8 cellular contexts compared by ENCODE assay signal in genomic region chr11:20388096-20389055, GRCh38. TPM values are rescaled to one million over a fixed set of nuclear protein-coding genes. Genes with fewer than 3 reads are reported as not detected.
DNase-seq lines count a peak whose midpoint lies in the region; ATAC-seq, FAIRE-seq and TF ChIP-seq lines count a peak whose summit lies in the region.

No MANE protein-coding gene starts in this region.

- peak overlapping the region; percentile 73 for H3K27ac ChIP-seq in CD4-positive, alpha-beta memory T cell (ENCODE audit: low read depth, low read length)
- H3K27ac ChIP-seq in endodermal cell (ENCODE audit: low read depth, low read length), result peak overlapping the region; percentile 67

- FAIRE-seq in D721Med (lab: Jason Lieb, UNC), result no peak

- peak overlapping the region; percentile 79 for H3K9ac ChIP-seq in endodermal cell (ENCODE audit: extremely low read depth, low read length, poor library complexity, severe bottlenecking)

- peak overlapping the region; percentile 63 to 88 for H3K4me3 ChIP-seq in CD4-positive, alpha-beta memory T cell (ENCODE audit: low read length in 2 of 2)
- peak overlapping the region; percentile 89 for H3K4me3 ChIP-seq in endodermal cell (ENCODE audit: low read length)

- peak in 3 of 5 donors; percentile 15 to 38 (median 26) for DNase-seq in CD4-positive, alpha-beta memory T cell
- DNase-seq in T-cell (peak in 3 of 34 experiments; percentile 11 to 16 (median 12)), endodermal cell (no peak), natural killer cell (no peak), D721Med (ENCODE audit: insufficient read length, low spot score) (no peak), mucosa of gallbladder (ENCODE audit: low spot score) (no peak)

- peak overlapping the region; percentile 91 to 100 (median 98) for H3K27ac Mint-ChIP-seq in CD4-positive, alpha-beta memory T cell
- H3K27ac Mint-ChIP-seq in T-cell (peak overlapping the region; percentile 99), endodermal cell (peak overlapping the region; percentile 95), natural killer cell (peak overlapping the region; percentile 98 to 99)

- ATAC-seq in GM19023 (IDR thresholded peaks at IDR 0.05; ENCODE audit: unreplicated experiment), result peak; percentile 30
- peak; percentile 16 for ATAC-seq in HG03432 (IDR thresholded peaks at IDR 0.05; ENCODE audit: unreplicated experiment)
- peak in 2 of 4 experiments; percentile 1 to 3 for ATAC-seq in T-cell (replicated peaks in 1 of 4)
- no peak for ATAC-seq in natural killer cell

- POLR2A ChIA-PET in CD4-positive, alpha-beta memory T cell (lab: Charles Lee; ENCODE audit: partially characterized antibody), result interaction anchor here (1.1 to 1.5 kb wide), 5 partner anchors 9 to 28 kb away, joined by 3 to 7 read pairs (median 5); no protein-coding TSS in a partner anchor
- POLR2A ChIA-PET in T-cell (lab: Charles Lee), result no interaction called here

- peaks cover 16 to 36% (median 25%) of the 10 kb centered on the region in 4 donors for H3K4me1 Mint-ChIP-seq in CD4-positive, alpha-beta memory T cell
- H3K4me1 Mint-ChIP-seq in T-cell, result peaks cover 30 to 42% (median 33%) of the 10 kb centered on the region in 3 donors
- H3K4me1 Mint-ChIP-seq in endodermal cell, result peaks cover 10% of the 10 kb centered on the region
- peaks cover 20 to 23% of the 10 kb centered on the region in 2 donors for H3K4me1 Mint-ChIP-seq in natural killer cell

- no peaks in the 10 kb centered on the region for H3K9me3 ChIP-seq in CD4-positive, alpha-beta memory T cell (ENCODE audit: control insufficient read depth in 1 of 2, low read length in 2 of 2)
- no peaks in the 10 kb centered on the region for H3K9me3 ChIP-seq in endodermal cell (ENCODE audit: control insufficient read depth, low read length)

- peak overlapping the region; percentile 92 to 99 (median 98) for H3K4me3 Mint-ChIP-seq in CD4-positive, alpha-beta memory T cell
- H3K4me3 Mint-ChIP-seq in T-cell, result peak overlapping the region; percentile 96 to 97 (median 97)
- peak overlapping the region; percentile 94 for H3K4me3 Mint-ChIP-seq in endodermal cell
- H3K4me3 Mint-ChIP-seq in natural killer cell, result peak overlapping the region; percentile 98

- 14 to 19% methylated on average over 13 to 24 of the region's 25 CpGs for WGBS in endodermal cell (ENCODE audit: insufficient coverage in 1 of 2, insufficient read length in 1 of 2), 2 experiments

- intact Hi-C loops in CD4-positive, alpha-beta memory T cell (cut with micrococcal nuclease), result no loop called here
- intact Hi-C loops in natural killer cell (cut with micrococcal nuclease), result no loop called here

- H3K36me3 ChIP-seq in CD4-positive, alpha-beta memory T cell (ENCODE audit: insufficient read depth, low read length), result no peaks in the 10 kb centered on the region
- H3K36me3 ChIP-seq in endodermal cell (ENCODE audit: control insufficient read depth, insufficient read depth, low read length), result peaks cover 8% of the 10 kb centered on the region

- no peaks in the 10 kb centered on the region for H3K27me3 Mint-ChIP-seq in CD4-positive, alpha-beta memory T cell
- no peaks in the 10 kb centered on the region for H3K27me3 Mint-ChIP-seq in T-cell
- no peaks in the 10 kb centered on the region for H3K27me3 Mint-ChIP-seq in endodermal cell (ENCODE audit: insufficient read depth)
- H3K27me3 Mint-ChIP-seq in natural killer cell (ENCODE audit: low read depth in 2 of 2), result no peaks in the 10 kb centered on the region

- peaks cover 24% of the 10 kb centered on the region for H3K4me1 ChIP-seq in CD4-positive, alpha-beta memory T cell (ENCODE audit: insufficient read depth, low read length)
- H3K4me1 ChIP-seq in endodermal cell (ENCODE audit: control insufficient read depth, insufficient read depth, low read length), result no peaks in the 10 kb centered on the region

- TF ChIP-seq CTCF in endodermal cell (conservative IDR thresholded peaks at IDR 0.05), result no peak
- no peak for TF ChIP-seq CTCF in natural killer cell (IDR thresholded peaks at IDR 0.05)
- no peak for TF ChIP-seq CTCF in D721Med (IDR thresholded peaks at IDR 0.05; ENCODE audit: insufficient read depth, missing control alignments)

- H3K27me3 ChIP-seq in CD4-positive, alpha-beta memory T cell (ENCODE audit: insufficient read depth, low read length), result no peaks in the 10 kb centered on the region
- H3K27me3 ChIP-seq in endodermal cell (ENCODE audit: control insufficient read depth, insufficient read depth, low read length, poor library complexity, severe bottlenecking), result no peaks in the 10 kb centered on the region

- peaks cover 9 to 31% of the 10 kb centered on the region in 2 donors for H3K36me3 Mint-ChIP-seq in CD4-positive, alpha-beta memory T cell
- H3K36me3 Mint-ChIP-seq in T-cell (peaks cover 6% of the 10 kb centered on the region), endodermal cell (ENCODE audit: low read depth) (peaks cover 23% of the 10 kb centered on the region), natural killer cell (no peaks in the 10 kb centered on the region)

- CTCF ChIA-PET in CD4-positive, alpha-beta memory T cell (lab: Charles Lee; ENCODE audit: partially characterized antibody), result interaction anchor here (1.0 to 1.7 kb wide), 2 partner anchors 9 to 25 kb away, joined by 3 to 7 read pairs; partner anchors contain the start of gene HTATIP2
- CTCF ChIA-PET in T-cell (lab: Charles Lee), result interaction anchor here in 1 of 2 donors (1.0 to 1.4 kb wide), 2 partner anchors 9 to 11 kb away, joined by 3 to 8 read pairs; no protein-coding TSS in a partner anchor

- H3K9me3 Mint-ChIP-seq in CD4-positive, alpha-beta memory T cell, result no peaks in the 10 kb centered on the region
- H3K9me3 Mint-ChIP-seq in T-cell (no peaks in the 10 kb centered on the region), endodermal cell (no peaks in the 10 kb centered on the region), natural killer cell (no peaks in the 10 kb centered on the region)

RNA-seq across cellular contexts. Expression of gene PRMT3, which starts 0.9 kb away (rescaled TPM):
- 10 to 100 TPM; 17.5 to 19.7 TPM for total RNA-seq in CD4-positive, alpha-beta memory T cell
- 1 to 10 TPM; 6.7 to 8.6 TPM for polyA plus RNA-seq in CD4-positive, alpha-beta memory T cell
- total RNA-seq in T-cell, result 10 to 100 TPM; 12.9 to 19.5 (median 17.2) TPM
- total RNA-seq in endodermal cell, result 10 to 100 TPM; 26.2 to 27.1 TPM
- 22.0 TPM for polyA plus RNA-seq in endodermal cell (2013, experiment 1 of 2)
- 21.7 TPM for polyA plus RNA-seq in endodermal cell (2013, experiment 2 of 2)
- total RNA-seq in natural killer cell, result 10 to 100 TPM; 10.4 to 12.4 (median 12.1) TPM
- 9.8 TPM for total RNA-seq in mucosa of gallbladder

RNA-seq across cellular contexts. Expression of gene HTATIP2, which starts 24.9 kb away (rescaled TPM):
- 10 to 100 TPM; 45.3 to 49.9 TPM for total RNA-seq in CD4-positive, alpha-beta memory T cell
- 10 to 100 TPM; 58.1 to 97.6 TPM for polyA plus RNA-seq in CD4-positive, alpha-beta memory T cell
- total RNA-seq in T-cell (10 to 100 TPM; 16.0 to 46.9 (median 40.0) TPM), endodermal cell (10 to 100 TPM; 52.5 to 66.6 TPM), natural killer cell (10 to 100 TPM; 16.7 to 25.6 (median 19.5) TPM), mucosa of gallbladder (90.6 TPM)
- 10.2 TPM for polyA plus RNA-seq in endodermal cell (2013, experiment 1 of 2)
- polyA plus RNA-seq in endodermal cell (2013, experiment 2 of 2), result 9.6 TPM

Comparison
In these comparisons a context has a peak if more than half of its experiments do, and no peak if none do; other contexts are left out.
1. DNase-seq: peak in CD4-positive, alpha-beta memory T cell (3 of 5); none in endodermal cell (single experiment), natural killer cell (single experiment), D721Med (single experiment) and mucosa of gallbladder (single experiment).
2. ATAC-seq: peak in GM19023 (single experiment) and HG03432 (single experiment); none in natural killer cell (0 of 3).
3. Peak in every context shown above with its lines, with median percentiles within 50 percentile points of each other: H3K27ac Mint-ChIP-seq and H3K4me3 Mint-ChIP-seq.